Comparison of ENCODE assay signal across 10 cellular contexts in the genomic region with DNA sequence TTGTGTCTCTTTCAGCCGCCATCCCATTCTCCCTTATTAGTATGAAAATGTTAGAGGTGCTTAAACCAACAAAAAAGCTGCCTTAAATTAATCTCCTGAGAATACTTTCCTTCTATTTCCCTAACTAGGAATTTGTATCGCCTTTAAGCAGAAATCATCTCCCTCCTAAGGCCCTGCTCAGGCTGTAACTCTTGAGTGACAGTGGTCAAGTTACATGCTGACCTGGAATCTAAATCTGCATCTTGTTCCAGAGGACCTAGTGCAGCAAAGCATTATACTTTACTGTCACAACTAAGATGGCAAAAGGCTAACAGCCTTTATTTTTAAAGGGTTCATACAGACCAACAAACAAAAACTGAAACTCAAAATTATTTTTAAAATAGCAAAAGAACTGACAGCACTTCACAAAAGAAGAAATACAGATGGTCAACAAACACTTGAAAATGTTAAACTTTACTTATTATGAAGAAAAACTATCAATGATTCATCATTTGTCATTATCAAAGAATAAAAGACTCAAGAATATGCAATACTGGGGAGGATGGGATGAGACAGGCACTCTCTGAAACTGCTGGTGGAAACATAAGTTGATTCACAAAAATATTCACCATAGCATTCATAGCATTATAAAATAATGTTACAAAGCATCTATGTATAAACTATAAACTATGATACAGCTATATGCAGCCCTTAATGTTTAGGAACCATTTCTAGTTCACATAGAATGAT. TPM values are rescaled to one million over a fixed set of nuclear protein-coding genes. Genes with fewer than 3 reads are reported as not detected.
DNase-seq lines count a peak whose midpoint lies in the region; ATAC-seq and TF ChIP-seq lines count a peak whose summit lies in the region.
"Had no signal": no experiment of that assay in that cellular context is flagged by ENCODE, and none has a peak within 500 bp of the region (broad histone marks: within the 10 kb centered on the region; RNA-seq: fewer than 3 reads in every experiment).

No MANE protein-coding gene starts in this region.

- H3K27me3 ChIP-seq in colonic mucosa (no peaks in the 10 kb centered on the region), neutrophil (no peaks in the 10 kb centered on the region), neural progenitor cell (no peaks in the 10 kb centered on the region)

- ATAC-seq in GM18502 (IDR thresholded peaks at IDR 0.05; ENCODE audit: poor library complexity, unreplicated experiment) = peak; percentile 12
- peak; percentile 3 for ATAC-seq in HG03378 (IDR thresholded peaks at IDR 0.05; ENCODE audit: unreplicated experiment)
- ATAC-seq in HG03280 (IDR thresholded peaks at IDR 0.05; ENCODE audit: unreplicated experiment) = no peak
- ATAC-seq in GM19467 (IDR thresholded peaks at IDR 0.05; ENCODE audit: unreplicated experiment) = no peak

- peaks cover 2% of the 10 kb centered on the region for H3K4me1 Mint-ChIP-seq in neural progenitor cell

- no peak overlapping the region for H2AFZ ChIP-seq in neural progenitor cell (replicated peaks)

- H3K27me3 Mint-ChIP-seq in neural progenitor cell (ENCODE audit: insufficient read depth, low read depth) = peaks cover 6% of the 10 kb centered on the region

- intact Hi-C loops in colonic mucosa (cut with DNase I) = no loop called here

- no peaks in the 10 kb centered on the region for H3K79me2 ChIP-seq in neural progenitor cell (ENCODE audit: low read depth)

- TF ChIP-seq CTCF in colonic mucosa (IDR thresholded peaks at IDR 0.05) (no peak), neutrophil (IDR thresholded peaks at IDR 0.05) (no peak), neural progenitor cell (IDR thresholded peaks at IDR 0.05) (no peak)

- H3K9me3 ChIP-seq in colonic mucosa (no peaks in the 10 kb centered on the region), neutrophil (no peaks in the 10 kb centered on the region), neural progenitor cell (ENCODE audit: low read depth) (peaks cover 15% of the 10 kb centered on the region)

- peaks cover 45% of the 10 kb centered on the region for H3K36me3 Mint-ChIP-seq in neural progenitor cell

- H3K4me1 ChIP-seq in colonic mucosa (no peaks in the 10 kb centered on the region), neutrophil (ENCODE audit: control insufficient read depth in 1 of 2, insufficient read depth in 1 of 2, low read depth in 1 of 2, low read length in 1 of 2) (peaks cover 33 to 68% of the 10 kb centered on the region in 2 experiments), neural progenitor cell (no peaks in the 10 kb centered on the region)

- H3K4me3 ChIP-seq in colonic mucosa = no peak overlapping the region
- H3K4me3 ChIP-seq in neutrophil (ENCODE audit: low read depth in 1 of 2, low read length in 1 of 2) = peak overlapping the region in 1 of 2 experiments; percentile 48
- no peak overlapping the region for H3K4me3 ChIP-seq in neural progenitor cell
- H3K4me3 ChIP-seq: lung had no signal

- H3K9me3 Mint-ChIP-seq in neural progenitor cell = peaks cover 40% of the 10 kb centered on the region

- no peaks in the 10 kb centered on the region for H4K20me1 ChIP-seq in neural progenitor cell (ENCODE audit: low read depth)

- H3K9ac ChIP-seq in colonic mucosa (ENCODE audit: low read depth in 2 of 2, low read length in 2 of 2) (no peak overlapping the region), neural progenitor cell (no peak overlapping the region)

- H3K27ac Mint-ChIP-seq in neural progenitor cell = no peak overlapping the region

- no peaks in the 10 kb centered on the region for H3K36me3 ChIP-seq in colonic mucosa
- H3K36me3 ChIP-seq in neutrophil = peaks cover 48% of the 10 kb centered on the region
- no peaks in the 10 kb centered on the region for H3K36me3 ChIP-seq in neural progenitor cell

- no peak overlapping the region for H3K4me3 Mint-ChIP-seq in neural progenitor cell

- no peak overlapping the region for H3K4me2 ChIP-seq in neural progenitor cell

- DNase-seq in colonic mucosa (no peak), neural progenitor cell (ENCODE audit: low spot score) (no peak), NCI-H446 (lab: John Stamatoyannopoulos, UW) (no peak)
- DNase-seq: NCI-H1092 treated with DMSO at 0.1 percent for 48 hours had no signal

- no peaks in the 10 kb centered on the region for H3F3A ChIP-seq in neural progenitor cell (ENCODE audit: low read depth)

- H3K27ac ChIP-seq in colonic mucosa = peak overlapping the region; percentile 56
- peak overlapping the region; percentile 93 for H3K27ac ChIP-seq in neutrophil
- H3K27ac ChIP-seq in neural progenitor cell = no peak overlapping the region

RNA-seq across cellular contexts. Expression of gene CYREN, which starts 11.0 kb away (rescaled TPM):
- total RNA-seq in colonic mucosa = 10 to 100 TPM; 34.5 to 37.6 TPM
- 26.9 and 52.2 TPM in 2 replicates for total RNA-seq in neural progenitor cell (ENCODE audit: low replicate concordance)

RNA-seq across cellular contexts. Expression of gene TMEM140, which starts 11.7 kb away (rescaled TPM):
- total RNA-seq in colonic mucosa (10 to 100 TPM in 1 of 2 donors, 1 to 10 TPM in 1; 3.8 to 11.9 TPM), neural progenitor cell (ENCODE audit: low replicate concordance) (not detected in 2 replicates)

RNA-seq across cellular contexts. Expression of gene WDR91, which starts 51.8 kb away (rescaled TPM):
- 1 to 10 TPM; 4.8 to 6.5 TPM for total RNA-seq in colonic mucosa
- 5.4 and 7.2 TPM in 2 replicates for total RNA-seq in neural progenitor cell (ENCODE audit: low replicate concordance)

Comparison
In these comparisons a context has a peak if more than half of its experiments do, and no peak if none do; other contexts are left out.
1. ATAC-seq: peak in GM18502 (single experiment) and HG03378 (single experiment); none in HG03280 (single experiment) and GM19467 (single experiment).